In the genomic region with DNA sequence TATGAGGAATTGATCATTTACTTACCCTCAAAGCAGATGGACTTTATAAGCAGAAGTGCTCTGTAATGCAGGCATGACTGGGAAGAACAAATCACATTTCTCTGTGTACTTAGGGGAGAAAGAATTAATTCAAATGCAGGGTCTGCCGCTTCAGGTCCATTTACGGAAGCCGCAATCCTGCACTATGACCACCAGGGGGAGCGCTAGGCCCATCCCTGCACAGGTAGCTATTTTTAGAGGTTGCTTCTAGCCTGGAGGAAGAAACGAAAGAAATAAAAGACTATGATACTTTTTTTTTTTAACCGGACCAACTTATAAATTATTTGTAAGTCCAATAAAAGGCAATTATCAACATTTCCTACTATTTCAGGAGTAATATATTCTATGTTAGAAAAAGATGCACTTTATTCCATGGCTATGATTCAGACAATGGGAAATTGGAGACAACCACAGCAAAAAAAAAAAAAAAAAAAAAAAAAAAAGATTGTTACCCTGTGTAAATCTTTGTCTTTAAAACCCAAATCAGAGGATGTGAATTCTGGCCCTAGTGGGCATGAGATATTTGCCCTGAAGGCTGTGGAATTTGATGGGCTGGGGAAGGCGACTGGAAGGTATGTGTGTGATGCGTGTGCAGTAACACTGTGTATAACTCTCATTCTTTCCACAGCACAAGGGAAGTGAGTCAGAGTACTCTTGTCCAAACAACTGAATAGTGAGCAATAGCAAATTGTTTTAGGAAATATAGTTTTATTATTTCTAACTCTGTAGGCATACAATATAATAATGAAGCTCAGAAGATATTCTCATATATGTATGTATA, we compare ENCODE assay signal across 1 cellular context.
TF ChIP-seq lines count a peak whose summit lies in the region.

No MANE protein-coding gene starts in this region.

TF ChIP-seq in HepG2, 621 proteins besides CTCF, POLR2A, EP300 and RAD21 (continued from another document):
- TF ChIP-seq, protein P1, sequence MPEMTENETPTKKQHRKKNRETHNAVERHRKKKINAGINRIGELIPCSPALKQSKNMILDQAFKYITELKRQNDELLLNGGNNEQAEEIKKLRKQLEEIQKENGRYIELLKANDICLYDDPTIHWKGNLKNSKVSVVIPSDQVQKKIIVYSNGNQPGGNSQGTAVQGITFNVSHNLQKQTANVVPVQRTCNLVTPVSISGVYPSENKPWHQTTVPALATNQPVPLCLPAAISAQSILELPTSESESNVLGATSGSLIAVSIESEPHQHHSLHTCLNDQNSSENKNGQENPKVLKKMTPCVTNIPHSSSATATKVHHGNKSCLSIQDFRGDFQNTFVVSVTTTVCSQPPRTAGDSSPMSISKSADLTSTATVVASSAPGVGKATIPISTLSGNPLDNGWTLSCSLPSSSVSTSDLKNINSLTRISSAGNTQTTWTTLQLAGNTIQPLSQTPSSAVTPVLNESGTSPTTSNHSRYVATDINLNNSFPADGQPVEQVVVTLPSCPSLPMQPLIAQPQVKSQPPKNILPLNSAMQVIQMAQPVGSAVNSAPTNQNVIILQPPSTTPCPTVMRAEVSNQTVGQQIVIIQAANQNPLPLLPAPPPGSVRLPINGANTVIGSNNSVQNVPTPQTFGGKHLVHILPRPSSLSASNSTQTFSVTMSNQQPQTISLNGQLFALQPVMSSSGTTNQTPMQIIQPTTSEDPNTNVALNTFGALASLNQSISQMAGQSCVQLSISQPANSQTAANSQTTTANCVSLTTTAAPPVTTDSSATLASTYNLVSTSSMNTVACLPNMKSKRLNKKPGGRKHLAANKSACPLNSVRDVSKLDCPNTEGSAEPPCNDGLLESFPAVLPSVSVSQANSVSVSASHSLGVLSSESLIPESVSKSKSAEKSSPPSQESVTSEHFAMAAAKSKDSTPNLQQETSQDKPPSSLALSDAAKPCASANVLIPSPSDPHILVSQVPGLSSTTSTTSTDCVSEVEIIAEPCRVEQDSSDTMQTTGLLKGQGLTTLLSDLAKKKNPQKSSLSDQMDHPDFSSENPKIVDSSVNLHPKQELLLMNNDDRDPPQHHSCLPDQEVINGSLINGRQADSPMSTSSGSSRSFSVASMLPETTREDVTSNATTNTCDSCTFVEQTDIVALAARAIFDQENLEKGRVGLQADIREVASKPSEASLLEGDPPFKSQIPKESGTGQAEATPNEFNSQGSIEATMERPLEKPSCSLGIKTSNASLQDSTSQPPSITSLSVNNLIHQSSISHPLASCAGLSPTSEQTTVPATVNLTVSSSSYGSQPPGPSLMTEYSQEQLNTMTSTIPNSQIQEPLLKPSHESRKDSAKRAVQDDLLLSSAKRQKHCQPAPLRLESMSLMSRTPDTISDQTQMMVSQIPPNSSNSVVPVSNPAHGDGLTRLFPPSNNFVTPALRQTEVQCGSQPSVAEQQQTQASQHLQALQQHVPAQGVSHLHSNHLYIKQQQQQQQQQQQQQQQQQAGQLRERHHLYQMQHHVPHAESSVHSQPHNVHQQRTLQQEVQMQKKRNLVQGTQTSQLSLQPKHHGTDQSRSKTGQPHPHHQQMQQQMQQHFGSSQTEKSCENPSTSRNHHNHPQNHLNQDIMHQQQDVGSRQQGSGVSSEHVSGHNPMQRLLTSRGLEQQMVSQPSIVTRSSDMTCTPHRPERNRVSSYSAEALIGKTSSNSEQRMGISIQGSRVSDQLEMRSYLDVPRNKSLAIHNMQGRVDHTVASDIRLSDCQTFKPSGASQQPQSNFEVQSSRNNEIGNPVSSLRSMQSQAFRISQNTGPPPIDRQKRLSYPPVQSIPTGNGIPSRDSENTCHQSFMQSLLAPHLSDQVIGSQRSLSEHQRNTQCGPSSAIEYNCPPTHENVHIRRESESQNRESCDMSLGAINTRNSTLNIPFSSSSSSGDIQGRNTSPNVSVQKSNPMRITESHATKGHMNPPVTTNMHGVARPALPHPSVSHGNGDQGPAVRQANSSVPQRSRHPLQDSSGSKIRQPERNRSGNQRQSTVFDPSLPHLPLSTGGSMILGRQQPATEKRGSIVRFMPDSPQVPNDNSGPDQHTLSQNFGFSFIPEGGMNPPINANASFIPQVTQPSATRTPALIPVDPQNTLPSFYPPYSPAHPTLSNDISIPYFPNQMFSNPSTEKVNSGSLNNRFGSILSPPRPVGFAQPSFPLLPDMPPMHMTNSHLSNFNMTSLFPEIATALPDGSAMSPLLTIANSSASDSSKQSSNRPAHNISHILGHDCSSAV (CRISPR knock-in tag; IDR thresholded peaks at IDR 0.05; ENCODE audit: borderline replicate concordance) = no peak
- TF ChIP-seq MAZ (IDR thresholded peaks at IDR 0.05; ENCODE audit: borderline replicate concordance, low read depth, low read length) (no peak), MAZ (CRISPR knock-in tag; IDR thresholded peaks at IDR 0.05; ENCODE audit: low read depth) (no peak), RFX1 (IDR thresholded peaks at IDR 0.05) (no peak), SAP130 (CRISPR knock-in tag; IDR thresholded peaks at IDR 0.05; ENCODE audit: low read depth) (0 out of 2 replicates have a peak, but pooled peaks have one; percentile 5), MZF1 (CRISPR knock-in tag; IDR thresholded peaks at IDR 0.05; ENCODE audit: borderline replicate concordance) (no peak), ETV5 (CRISPR knock-in tag; IDR thresholded peaks at IDR 0.05; ENCODE audit: borderline replicate concordance) (no peak), ZNF12 (CRISPR knock-in tag; IDR thresholded peaks at IDR 0.05) (peak; percentile 87), GATAD2A (CRISPR knock-in tag; IDR thresholded peaks at IDR 0.05) (0 out of 2 replicates have a peak, but pooled peaks have one; percentile 18), SNAI1 (CRISPR knock-in tag; IDR thresholded peaks at IDR 0.05; ENCODE audit: borderline replicate concordance) (no peak), TEAD3 (CRISPR knock-in tag; optimal IDR thresholded peaks at IDR 0.05; ENCODE audit: borderline replicate concordance) (peak; percentile 27), ZBTB7B (CRISPR knock-in tag; IDR thresholded peaks at IDR 0.05) (no peak), RCOR2 (CRISPR knock-in tag; IDR thresholded peaks at IDR 0.05) (no peak), KDM2A (CRISPR knock-in tag; IDR thresholded peaks at IDR 0.05; ENCODE audit: borderline replicate concordance, low read depth) (0 out of 2 replicates have a peak, but pooled peaks have one; percentile 30), FOXO1 (CRISPR knock-in tag; IDR thresholded peaks at IDR 0.05) (no peak; the same call in 1 of the 2 replicates), SOX13 (IDR thresholded peaks at IDR 0.05) (no peak), SOX13 (CRISPR knock-in tag; conservative IDR thresholded peaks at IDR 0.05 in 1 of 2, IDR thresholded peaks at IDR 0.05 in 1 of 2) (peak in 1 of 2 experiments; percentile 12; a peak in 1 of 4 replicates), HDAC1 (CRISPR knock-in tag; IDR thresholded peaks at IDR 0.05) (no peak)
- TF ChIP-seq, protein P2, sequence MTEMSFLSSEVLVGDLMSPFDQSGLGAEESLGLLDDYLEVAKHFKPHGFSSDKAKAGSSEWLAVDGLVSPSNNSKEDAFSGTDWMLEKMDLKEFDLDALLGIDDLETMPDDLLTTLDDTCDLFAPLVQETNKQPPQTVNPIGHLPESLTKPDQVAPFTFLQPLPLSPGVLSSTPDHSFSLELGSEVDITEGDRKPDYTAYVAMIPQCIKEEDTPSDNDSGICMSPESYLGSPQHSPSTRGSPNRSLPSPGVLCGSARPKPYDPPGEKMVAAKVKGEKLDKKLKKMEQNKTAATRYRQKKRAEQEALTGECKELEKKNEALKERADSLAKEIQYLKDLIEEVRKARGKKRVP (CRISPR knock-in tag; IDR thresholded peaks at IDR 0.05) = no peak
- TF ChIP-seq, protein P3, sequence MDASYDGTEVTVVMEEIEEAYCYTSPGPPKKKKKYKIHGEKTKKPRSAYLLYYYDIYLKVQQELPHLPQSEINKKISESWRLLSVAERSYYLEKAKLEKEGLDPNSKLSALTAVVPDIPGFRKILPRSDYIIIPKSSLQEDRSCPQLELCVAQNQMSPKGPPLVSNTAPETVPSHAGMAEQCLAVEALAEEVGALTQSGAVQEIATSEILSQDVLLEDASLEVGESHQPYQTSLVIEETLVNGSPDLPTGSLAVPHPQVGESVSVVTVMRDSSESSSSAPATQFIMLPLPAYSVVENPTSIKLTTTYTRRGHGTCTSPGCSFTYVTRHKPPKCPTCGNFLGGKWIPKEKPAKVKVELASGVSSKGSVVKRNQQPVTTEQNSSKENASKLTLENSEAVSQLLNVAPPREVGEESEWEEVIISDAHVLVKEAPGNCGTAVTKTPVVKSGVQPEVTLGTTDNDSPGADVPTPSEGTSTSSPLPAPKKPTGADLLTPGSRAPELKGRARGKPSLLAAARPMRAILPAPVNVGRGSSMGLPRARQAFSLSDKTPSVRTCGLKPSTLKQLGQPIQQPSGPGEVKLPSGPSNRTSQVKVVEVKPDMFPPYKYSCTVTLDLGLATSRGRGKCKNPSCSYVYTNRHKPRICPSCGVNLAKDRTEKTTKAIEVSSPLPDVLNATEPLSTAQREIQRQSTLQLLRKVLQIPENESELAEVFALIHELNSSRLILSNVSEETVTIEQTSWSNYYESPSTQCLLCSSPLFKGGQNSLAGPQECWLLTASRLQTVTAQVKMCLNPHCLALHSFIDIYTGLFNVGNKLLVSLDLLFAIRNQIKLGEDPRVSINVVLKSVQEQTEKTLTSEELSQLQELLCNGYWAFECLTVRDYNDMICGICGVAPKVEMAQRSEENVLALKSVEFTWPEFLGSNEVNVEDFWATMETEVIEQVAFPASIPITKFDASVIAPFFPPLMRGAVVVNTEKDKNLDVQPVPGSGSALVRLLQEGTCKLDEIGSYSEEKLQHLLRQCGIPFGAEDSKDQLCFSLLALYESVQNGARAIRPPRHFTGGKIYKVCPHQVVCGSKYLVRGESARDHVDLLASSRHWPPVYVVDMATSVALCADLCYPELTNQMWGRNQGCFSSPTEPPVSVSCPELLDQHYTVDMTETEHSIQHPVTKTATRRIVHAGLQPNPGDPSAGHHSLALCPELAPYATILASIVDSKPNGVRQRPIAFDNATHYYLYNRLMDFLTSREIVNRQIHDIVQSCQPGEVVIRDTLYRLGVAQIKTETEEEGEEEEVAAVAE (CRISPR knock-in tag; IDR thresholded peaks at IDR 0.05; ENCODE audit: borderline replicate concordance) = no peak
- TF ChIP-seq, protein P4, sequence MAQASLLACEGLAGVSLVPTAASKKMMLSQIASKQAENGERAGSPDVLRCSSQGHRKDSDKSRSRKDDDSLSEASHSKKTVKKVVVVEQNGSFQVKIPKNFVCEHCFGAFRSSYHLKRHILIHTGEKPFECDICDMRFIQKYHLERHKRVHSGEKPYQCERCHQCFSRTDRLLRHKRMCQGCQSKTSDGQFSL (CRISPR knock-in tag; IDR thresholded peaks at IDR 0.05) = no peak
- TF ChIP-seq, protein P5, sequence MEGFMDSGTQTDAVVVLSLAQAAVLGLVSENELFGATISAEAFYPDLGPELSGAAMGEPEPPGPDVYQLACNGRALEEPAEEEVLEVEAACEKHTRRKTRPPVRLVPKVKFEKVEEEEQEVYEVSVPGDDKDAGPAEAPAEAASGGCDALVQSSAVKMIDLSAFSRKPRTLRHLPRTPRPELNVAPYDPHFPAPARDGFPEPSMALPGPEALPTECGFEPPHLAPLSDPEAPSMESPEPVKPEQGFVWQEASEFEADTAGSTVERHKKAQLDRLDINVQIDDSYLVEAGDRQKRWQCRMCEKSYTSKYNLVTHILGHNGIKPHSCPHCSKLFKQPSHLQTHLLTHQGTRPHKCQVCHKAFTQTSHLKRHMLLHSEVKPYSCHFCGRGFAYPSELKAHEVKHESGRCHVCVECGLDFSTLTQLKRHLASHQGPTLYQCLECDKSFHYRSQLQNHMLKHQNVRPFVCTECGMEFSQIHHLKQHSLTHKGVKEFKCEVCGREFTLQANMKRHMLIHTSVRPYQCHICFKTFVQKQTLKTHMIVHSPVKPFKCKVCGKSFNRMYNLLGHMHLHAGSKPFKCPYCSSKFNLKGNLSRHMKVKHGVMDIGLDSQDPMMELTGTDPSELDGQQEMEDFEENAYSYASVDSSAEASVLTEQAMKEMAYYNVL (CRISPR knock-in tag; IDR thresholded peaks at IDR 0.05; ENCODE audit: borderline replicate concordance) = no peak
- TF ChIP-seq, protein P6, sequence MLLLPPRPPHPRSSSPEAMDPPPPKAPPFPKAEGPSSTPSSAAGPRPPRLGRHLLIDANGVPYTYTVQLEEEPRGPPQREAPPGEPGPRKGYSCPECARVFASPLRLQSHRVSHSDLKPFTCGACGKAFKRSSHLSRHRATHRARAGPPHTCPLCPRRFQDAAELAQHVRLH (CRISPR knock-in tag; IDR thresholded peaks at IDR 0.05; ENCODE audit: borderline replicate concordance, low read depth) = peak; percentile 62; the same call in 1 of the 2 replicates
- TF ChIP-seq, protein P7, sequence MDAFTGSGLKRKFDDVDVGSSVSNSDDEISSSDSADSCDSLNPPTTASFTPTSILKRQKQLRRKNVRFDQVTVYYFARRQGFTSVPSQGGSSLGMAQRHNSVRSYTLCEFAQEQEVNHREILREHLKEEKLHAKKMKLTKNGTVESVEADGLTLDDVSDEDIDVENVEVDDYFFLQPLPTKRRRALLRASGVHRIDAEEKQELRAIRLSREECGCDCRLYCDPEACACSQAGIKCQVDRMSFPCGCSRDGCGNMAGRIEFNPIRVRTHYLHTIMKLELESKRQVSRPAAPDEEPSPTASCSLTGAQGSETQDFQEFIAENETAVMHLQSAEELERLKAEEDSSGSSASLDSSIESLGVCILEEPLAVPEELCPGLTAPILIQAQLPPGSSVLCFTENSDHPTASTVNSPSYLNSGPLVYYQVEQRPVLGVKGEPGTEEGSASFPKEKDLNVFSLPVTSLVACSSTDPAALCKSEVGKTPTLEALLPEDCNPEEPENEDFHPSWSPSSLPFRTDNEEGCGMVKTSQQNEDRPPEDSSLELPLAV (CRISPR knock-in tag; conservative IDR thresholded peaks at IDR 0.05; ENCODE audit: low read depth) = no peak
